9 cellular contexts compared by ENCODE assay signal in genomic region chr15:56245871-56246814, GRCh38. TPM values are rescaled to one million over a fixed set of nuclear protein-coding genes. Genes with fewer than 3 reads are reported as not detected.
A peak's percentile ranks its signal among the peaks of the same experiment; 100 is the strongest.
DNase-seq lines count a peak whose midpoint lies in the region; ATAC-seq, FAIRE-seq and TF ChIP-seq lines count a peak whose summit lies in the region.
"Had no signal": no experiment of that assay in that cellular context is flagged by ENCODE, and none has a peak within 500 bp of the region (broad histone marks: within the 10 kb centered on the region; RNA-seq: fewer than 3 reads in every experiment).

No MANE protein-coding gene starts in this region.

- H3K9ac ChIP-seq in kidney (ENCODE audit: low read length in 2 of 2): peak overlapping the region in 1 of 2 donors; percentile 27

- intact Hi-C loops in kidney (cut with DNase I): no loop called here

- H3K27ac ChIP-seq in WERI-Rb-1 (no peak overlapping the region), kidney (ENCODE audit: low read depth in 2 of 2, low read length in 2 of 2) (peak overlapping the region in 1 of 2 donors; percentile 42)

- H3K27me3 ChIP-seq in WERI-Rb-1 (ENCODE audit: insufficient read depth, low read depth, severe bottlenecking) (no peaks in the 10 kb centered on the region), bronchial epithelial cell (ENCODE audit: control insufficient read depth, insufficient read depth, low read length) (no peaks in the 10 kb centered on the region)

- H3K4me3 ChIP-seq in WERI-Rb-1 (ENCODE audit: low read depth, low read length) (peak overlapping the region; percentile 15), bronchial epithelial cell (ENCODE audit: low read depth, low read length) (peak overlapping the region; percentile 22), kidney (ENCODE audit: low read length in 2 of 2) (peak overlapping the region; percentile 62 to 75)

- no peaks in the 10 kb centered on the region for H3K36me3 ChIP-seq in WERI-Rb-1
- no peaks in the 10 kb centered on the region for H3K36me3 ChIP-seq in bronchial epithelial cell (ENCODE audit: control insufficient read depth, insufficient read depth, low read length)
- no peaks in the 10 kb centered on the region for H3K36me3 ChIP-seq in kidney (ENCODE audit: control insufficient read depth in 1 of 2, insufficient read depth in 2 of 2, low read length in 2 of 2)

- DNase-seq in AG20443 (ENCODE audit: low spot score): peak; percentile 91
- peak; percentile 85 for DNase-seq in NCI-H2227 (lab: John Stamatoyannopoulos, UW; ENCODE audit: unreplicated experiment)
- peak; percentile 91 for DNase-seq in WERI-Rb-1
- peak; percentile 77 for DNase-seq in bronchial epithelial cell (ENCODE audit: low read depth)
- peak; percentile 93 for DNase-seq in kidney
- DNase-seq in stimulated activated CD4-positive, alpha-beta T cell treated with anti-CD3 and anti-CD28 coated beads, Interleukin-15, amount 100 ng/mL, for 24 hours: peak; percentile 91

- H3K9me3 ChIP-seq in WERI-Rb-1 (ENCODE audit: severe bottlenecking) (no peaks in the 10 kb centered on the region), kidney (ENCODE audit: control insufficient read depth in 1 of 2, low read length in 2 of 2) (no peaks in the 10 kb centered on the region)

- FAIRE-seq in bronchial epithelial cell (lab: Jason Lieb, UNC): no peak
- peak; percentile 30 for FAIRE-seq in kidney (lab: Jason Lieb, UNC)
- FAIRE-seq: colon had no signal

- peaks cover 10 to 14% of the 10 kb centered on the region in 2 donors for H3K4me1 ChIP-seq in kidney (ENCODE audit: control insufficient read depth in 1 of 2, insufficient read depth in 1 of 2, low read depth in 1 of 2, low read length in 2 of 2)

- peak; percentile 61 for ATAC-seq in HG03159 (IDR thresholded peaks at IDR 0.05; ENCODE audit: unreplicated experiment)

- in situ Hi-C loops in GM18951 (cut with MboI; ENCODE audit: low sequenced_read_pairs, unreplicated experiment): no loop called here

- TF ChIP-seq POLR2A in GM18951 (IDR thresholded peaks at IDR 0.05; ENCODE audit: extremely low read depth, insufficient read depth, insufficient read length): peak; percentile 54

- TF ChIP-seq CTCF in WERI-Rb-1 (IDR thresholded peaks at IDR 0.05; ENCODE audit: low read depth, low read length): peak; percentile 100
- TF ChIP-seq CTCF in bronchial epithelial cell (IDR thresholded peaks at IDR 0.05; ENCODE audit: insufficient read depth, low read length, severe bottlenecking): peak; percentile 100
- TF ChIP-seq CTCF in kidney (IDR thresholded peaks at IDR 0.05; ENCODE audit: borderline replicate concordance, extremely low read depth, insufficient read depth): peak; percentile 99

RNA-seq across cellular contexts. Expression of gene RFX7, which starts 2.5 kb away (rescaled TPM):
- 3.1 and 3.2 TPM in 2 replicates for total RNA-seq in bronchial epithelial cell
- total RNA-seq in kidney: 15.2 TPM
- polyA plus RNA-seq in kidney (ENCODE audit: insufficient read depth, low read depth, low replicate concordance): 1.6 TPM

Comparison
In these comparisons a context has a peak if more than half of its experiments do, and no peak if none do; other contexts are left out.
1. H3K4me3 ChIP-seq: peak in every context shown above with its lines; median percentile 68 in kidney; 22 in bronchial epithelial cell; 15 in WERI-Rb-1.